In genomic region chr1:3593334-3593733, GRCh38 we compare ENCODE assay signal across 2 cellular contexts.
TF ChIP-seq lines count a peak whose summit lies in the region.

No MANE protein-coding gene starts in this region.

TF ChIP-seq in GM23338, 12 proteins besides CTCF, POLR2A, EP300 and RAD21:
- TF ChIP-seq ZNF114 (CRISPR knock-in tag; IDR thresholded peaks at IDR 0.05) (no peak), ZNF331 (CRISPR knock-in tag; IDR thresholded peaks at IDR 0.05; ENCODE audit: low read depth) (no peak), EZH2phosphoT487 (IDR thresholded peaks at IDR 0.05; ENCODE audit: unreplicated experiment) (no peak), ETS1 (IDR thresholded peaks at IDR 0.05) (no peak), JUNB (IDR thresholded peaks at IDR 0.05; ENCODE audit: unreplicated experiment) (no peak), EZH2 (IDR thresholded peaks at IDR 0.05; ENCODE audit: low read depth, unreplicated experiment) (no peak), NANOG (IDR thresholded peaks at IDR 0.05; ENCODE audit: borderline replicate concordance) (no peak), REST (IDR thresholded peaks at IDR 0.05; ENCODE audit: unreplicated experiment) (no peak), POLR2AphosphoS5 (IDR thresholded peaks at IDR 0.05; ENCODE audit: low read depth) (no peak), STAT1 (IDR thresholded peaks at IDR 0.05; ENCODE audit: unreplicated experiment) (no peak), CREB1 (CRISPR knock-in tag; IDR thresholded peaks at IDR 0.05; ENCODE audit: low read depth) (no peak)
- TF ChIP-seq, protein P1, sequence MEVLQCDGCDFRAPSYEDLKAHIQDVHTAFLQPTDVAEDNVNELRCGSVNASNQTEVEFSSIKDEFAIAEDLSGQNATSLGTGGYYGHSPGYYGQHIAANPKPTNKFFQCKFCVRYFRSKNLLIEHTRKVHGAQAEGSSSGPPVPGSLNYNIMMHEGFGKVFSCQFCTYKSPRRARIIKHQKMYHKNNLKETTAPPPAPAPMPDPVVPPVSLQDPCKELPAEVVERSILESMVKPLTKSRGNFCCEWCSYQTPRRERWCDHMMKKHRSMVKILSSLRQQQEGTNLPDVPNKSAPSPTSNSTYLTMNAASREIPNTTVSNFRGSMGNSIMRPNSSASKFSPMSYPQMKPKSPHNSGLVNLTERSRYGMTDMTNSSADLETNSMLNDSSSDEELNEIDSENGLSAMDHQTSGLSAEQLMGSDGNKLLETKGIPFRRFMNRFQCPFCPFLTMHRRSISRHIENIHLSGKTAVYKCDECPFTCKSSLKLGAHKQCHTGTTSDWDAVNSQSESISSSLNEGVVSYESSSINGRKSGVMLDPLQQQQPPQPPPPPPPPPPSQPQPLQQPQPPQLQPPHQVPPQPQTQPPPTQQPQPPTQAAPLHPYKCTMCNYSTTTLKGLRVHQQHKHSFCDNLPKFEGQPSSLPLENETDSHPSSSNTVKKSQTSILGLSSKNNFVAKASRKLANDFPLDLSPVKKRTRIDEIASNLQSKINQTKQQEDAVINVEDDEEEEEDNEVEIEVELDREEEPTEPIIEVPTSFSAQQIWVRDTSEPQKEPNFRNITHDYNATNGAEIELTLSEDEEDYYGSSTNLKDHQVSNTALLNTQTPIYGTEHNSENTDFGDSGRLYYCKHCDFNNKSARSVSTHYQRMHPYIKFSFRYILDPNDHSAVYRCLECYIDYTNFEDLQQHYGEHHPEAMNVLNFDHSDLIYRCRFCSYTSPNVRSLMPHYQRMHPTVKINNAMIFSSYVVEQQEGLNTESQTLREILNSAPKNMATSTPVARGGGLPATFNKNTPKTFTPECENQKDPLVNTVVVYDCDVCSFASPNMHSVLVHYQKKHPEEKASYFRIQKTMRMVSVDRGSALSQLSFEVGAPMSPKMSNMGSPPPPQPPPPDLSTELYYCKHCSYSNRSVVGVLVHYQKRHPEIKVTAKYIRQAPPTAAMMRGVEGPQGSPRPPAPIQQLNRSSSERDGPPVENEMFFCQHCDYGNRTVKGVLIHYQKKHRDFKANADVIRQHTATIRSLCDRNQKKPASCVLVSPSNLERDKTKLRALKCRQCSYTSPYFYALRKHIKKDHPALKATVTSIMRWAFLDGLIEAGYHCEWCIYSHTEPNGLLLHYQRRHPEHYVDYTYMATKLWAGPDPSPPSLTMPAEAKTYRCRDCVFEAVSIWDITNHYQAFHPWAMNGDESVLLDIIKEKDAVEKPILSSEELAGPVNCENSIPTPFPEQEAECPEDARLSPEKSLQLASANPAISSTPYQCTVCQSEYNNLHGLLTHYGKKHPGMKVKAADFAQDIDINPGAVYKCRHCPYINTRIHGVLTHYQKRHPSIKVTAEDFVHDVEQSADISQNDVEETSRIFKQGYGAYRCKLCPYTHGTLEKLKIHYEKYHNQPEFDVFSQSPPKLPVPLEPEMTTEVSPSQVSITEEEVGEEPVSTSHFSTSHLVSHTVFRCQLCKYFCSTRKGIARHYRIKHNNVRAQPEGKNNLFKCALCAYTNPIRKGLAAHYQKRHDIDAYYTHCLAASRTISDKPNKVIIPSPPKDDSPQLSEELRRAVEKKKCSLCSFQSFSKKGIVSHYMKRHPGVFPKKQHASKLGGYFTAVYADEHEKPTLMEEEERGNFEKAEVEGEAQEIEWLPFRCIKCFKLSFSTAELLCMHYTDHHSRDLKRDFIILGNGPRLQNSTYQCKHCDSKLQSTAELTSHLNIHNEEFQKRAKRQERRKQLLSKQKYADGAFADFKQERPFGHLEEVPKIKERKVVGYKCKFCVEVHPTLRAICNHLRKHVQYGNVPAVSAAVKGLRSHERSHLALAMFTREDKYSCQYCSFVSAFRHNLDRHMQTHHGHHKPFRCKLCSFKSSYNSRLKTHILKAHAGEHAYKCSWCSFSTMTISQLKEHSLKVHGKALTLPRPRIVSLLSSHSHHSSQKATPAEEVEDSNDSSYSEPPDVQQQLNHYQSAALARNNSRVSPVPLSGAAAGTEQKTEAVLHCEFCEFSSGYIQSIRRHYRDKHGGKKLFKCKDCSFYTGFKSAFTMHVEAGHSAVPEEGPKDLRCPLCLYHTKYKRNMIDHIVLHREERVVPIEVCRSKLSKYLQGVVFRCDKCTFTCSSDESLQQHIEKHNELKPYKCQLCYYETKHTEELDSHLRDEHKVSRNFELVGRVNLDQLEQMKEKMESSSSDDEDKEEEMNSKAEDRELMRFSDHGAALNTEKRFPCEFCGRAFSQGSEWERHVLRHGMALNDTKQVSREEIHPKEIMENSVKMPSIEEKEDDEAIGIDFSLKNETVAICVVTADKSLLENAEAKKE (CRISPR knock-in tag; IDR thresholded peaks at IDR 0.05), result no peak

TF ChIP-seq in endothelial cell of umbilical vein, 7 proteins besides CTCF, POLR2A, EP300 and RAD21:
- TF ChIP-seq JUN (IDR thresholded peaks at IDR 0.05; ENCODE audit: borderline replicate concordance, insufficient read depth, insufficient read length, low read depth) (no peak), FOS (IDR thresholded peaks at IDR 0.05; ENCODE audit: borderline replicate concordance, insufficient read depth, low read length) (no peak), EZH2 (IDR thresholded peaks at IDR 0.05; ENCODE audit: borderline replicate concordance, low read depth, low read length, severe bottlenecking) (no peak), MYC (IDR thresholded peaks at IDR 0.05; ENCODE audit: low read depth, low read length) (no peak), GATA2 (IDR thresholded peaks at IDR 0.05; ENCODE audit: insufficient read depth, insufficient read length, low read depth, low read length) (no peak), POLR2AphosphoS5 (IDR thresholded peaks at IDR 0.05; ENCODE audit: insufficient read depth, low read depth, low read length) (no peak)
- TF ChIP-seq, protein P2, sequence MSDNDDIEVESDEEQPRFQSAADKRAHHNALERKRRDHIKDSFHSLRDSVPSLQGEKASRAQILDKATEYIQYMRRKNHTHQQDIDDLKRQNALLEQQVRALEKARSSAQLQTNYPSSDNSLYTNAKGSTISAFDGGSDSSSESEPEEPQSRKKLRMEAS (IDR thresholded peaks at IDR 0.05; ENCODE audit: insufficient read depth, insufficient read length), result no peak
